In the genomic region with DNA sequence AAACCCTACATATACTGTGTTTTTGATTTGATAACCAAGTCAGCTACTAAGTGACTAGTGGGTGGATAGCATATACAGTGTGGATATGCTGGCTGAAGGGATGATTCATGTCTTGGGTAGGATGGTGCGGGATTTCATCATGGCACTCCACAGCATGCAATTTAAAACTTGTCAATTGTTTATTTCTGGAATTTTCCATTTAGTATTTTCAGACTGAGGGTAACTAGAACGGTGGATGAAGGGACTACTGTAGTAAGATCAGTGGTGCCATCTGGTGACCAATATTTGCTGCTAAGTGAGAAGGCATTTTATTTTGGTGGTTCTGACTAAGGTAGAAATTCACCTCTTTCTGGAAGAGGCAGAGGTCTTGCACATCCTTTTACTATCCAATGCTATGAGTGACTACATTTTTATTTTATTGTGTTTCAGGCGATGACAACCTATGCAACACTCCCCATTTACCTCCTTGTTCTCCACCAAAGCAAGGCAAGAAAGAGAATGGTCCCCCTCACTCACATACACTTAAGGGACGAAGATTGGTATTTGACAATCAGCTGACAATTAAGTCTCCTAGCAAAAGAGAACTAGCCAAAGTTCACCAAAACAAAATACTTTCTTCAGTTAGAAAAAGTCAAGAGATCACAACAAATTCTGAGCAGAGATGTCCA, we compare ENCODE assay signal across 8 cellular contexts. TPM values are rescaled to one million over a fixed set of nuclear protein-coding genes. Genes with fewer than 3 reads are reported as not detected.
A peak's percentile ranks its signal among the peaks of the same experiment; 100 is the strongest.
DNase-seq lines count a peak whose midpoint lies in the region; ATAC-seq and TF ChIP-seq lines count a peak whose summit lies in the region.

No MANE protein-coding gene starts in this region.

- no peak overlapping the region for H3K4me3 Mint-ChIP-seq in natural killer cell

- intact Hi-C loops in natural killer cell (cut with micrococcal nuclease): loop anchor here (1.0 kb wide), 2 partner anchors 88 to 277 kb away; no protein-coding TSS in a partner anchor

- no peaks in the 10 kb centered on the region for H3K36me3 Mint-ChIP-seq in natural killer cell

- DNase-seq in NCI-H1105 treated with DMSO at 0.1 percent for 48 hours (lab: John Stamatoyannopoulos, UW) (peak; percentile 46), NCI-H1105 (lab: John Stamatoyannopoulos, UW) (no peak), HT-29 (ENCODE audit: low spot score) (peak; percentile 81), SIG-M5 treated with dmso at 0.1 percent for 504 hours (lab: John Stamatoyannopoulos, UW; ENCODE audit: unreplicated experiment) (peak; percentile 82), dedifferentiated amniotic fluid mesenchymal stem cell (ENCODE audit: extremely low spot score) (peak; percentile 96), natural killer cell (no peak), NCI-H187 (lab: John Stamatoyannopoulos, UW) (no peak)

- no peaks in the 10 kb centered on the region for H3K27me3 Mint-ChIP-seq in natural killer cell (ENCODE audit: low read depth in 2 of 2)

- no peak for ATAC-seq in natural killer cell
- ATAC-seq in HG02981 (IDR thresholded peaks at IDR 0.05; ENCODE audit: unreplicated experiment): no peak

- no peaks in the 10 kb centered on the region for H3K9me3 Mint-ChIP-seq in natural killer cell

- H3K4me1 Mint-ChIP-seq in natural killer cell: peaks cover 14% of the 10 kb centered on the region in 2 donors

- TF ChIP-seq CTCF in natural killer cell (IDR thresholded peaks at IDR 0.05): peak; percentile 8

- no peak overlapping the region for H3K27ac Mint-ChIP-seq in natural killer cell

RNA-seq across cellular contexts. Expression of a gene that starts 3.1 kb away (rescaled TPM):
- total RNA-seq in HT-29 (2014; rRNA removed; shearing (Covaris generic)): 36.2 and 39.8 TPM in 2 replicates
- 1 to 10 TPM; 3.4 to 4.9 (median 3.8) TPM for total RNA-seq in natural killer cell

RNA-seq across cellular contexts. Expression of a gene that starts 18.2 kb away (rescaled TPM):
- total RNA-seq in HT-29 (2014; rRNA removed; shearing (Covaris generic)): 40.0 and 44.5 TPM in 2 replicates
- total RNA-seq in natural killer cell: 10 to 100 TPM; 75.9 to 94.6 (median 79.1) TPM

Comparison
In these comparisons a context has a peak if more than half of its experiments do, and no peak if none do; other contexts are left out.
1. DNase-seq: peak in NCI-H1105 treated with DMSO at 0.1 percent for 48 hours (single experiment), HT-29 (single experiment), SIG-M5 treated with dmso at 0.1 percent for 504 hours (single experiment) and dedifferentiated amniotic fluid mesenchymal stem cell (single experiment); none in NCI-H1105 (single experiment), natural killer cell (single experiment) and NCI-H187 (0 of 2).